In genomic region chr2:197866449-197866848, GRCh38 we compare ENCODE assay signal across 2 cellular contexts.
TF ChIP-seq lines count a peak whose summit lies in the region.

No MANE protein-coding gene starts in this region.

TF ChIP-seq in GM23338, 12 proteins besides CTCF, POLR2A, EP300 and RAD21 (continued from another document):
- no peak for TF ChIP-seq ZNF462 (CRISPR knock-in tag; IDR thresholded peaks at IDR 0.05)
- TF ChIP-seq EZH2phosphoT487 (IDR thresholded peaks at IDR 0.05; ENCODE audit: unreplicated experiment): no peak
- TF ChIP-seq NANOG (IDR thresholded peaks at IDR 0.05; ENCODE audit: borderline replicate concordance): no peak
- no peak for TF ChIP-seq ZNF331 (CRISPR knock-in tag; IDR thresholded peaks at IDR 0.05; ENCODE audit: low read depth)

TF ChIP-seq in SK-N-SH treated with all-trans-retinoic acid at 6 μM for 48 hours, 23 proteins besides CTCF, POLR2A, EP300 and RAD21 (continued from another document):
- no peak for TF ChIP-seq TSHZ2 (CRISPR knock-in tag; IDR thresholded peaks at IDR 0.05)
- no peak for TF ChIP-seq SNAI2 (CRISPR knock-in tag; IDR thresholded peaks at IDR 0.05)
- no peak for TF ChIP-seq ZFP30 (CRISPR knock-in tag; IDR thresholded peaks at IDR 0.05)
